24 cellular contexts compared by ENCODE assay signal in genomic region chr18:58962331-58962730, GRCh38.
A peak's percentile ranks its signal among the peaks of the same experiment; 100 is the strongest.
DNase-seq lines count a peak whose midpoint lies in the region; ATAC-seq and TF ChIP-seq lines count a peak whose summit lies in the region.
"Had no signal": no experiment of that assay in that cellular context is flagged by ENCODE, and none has a peak within 500 bp of the region (broad histone marks: within the 10 kb centered on the region; RNA-seq: fewer than 3 reads in every experiment).

No MANE protein-coding gene starts in this region.

- no peaks in the 10 kb centered on the region for H3K9me3 ChIP-seq in SK-N-SH
- H3K9me3 ChIP-seq in prostate gland: no peaks in the 10 kb centered on the region
- H3K9me3 ChIP-seq in right atrium auricular region: no peaks in the 10 kb centered on the region

- H3K9me3 Mint-ChIP-seq in WTC11: no peaks in the 10 kb centered on the region

- no peak for TF ChIP-seq EP300 in SK-N-SH (IDR thresholded peaks at IDR 0.05; ENCODE audit: borderline replicate concordance in 1 of 2, low read depth in 1 of 2, low read length in 1 of 2)

- no peaks in the 10 kb centered on the region for H3K27me3 ChIP-seq in SK-N-SH (ENCODE audit: insufficient read depth)
- H3K27me3 ChIP-seq in prostate gland (replicated peaks; ENCODE audit: insufficient read depth): no peaks in the 10 kb centered on the region
- H3K27me3 ChIP-seq in right atrium auricular region: no peaks in the 10 kb centered on the region

- no peak for TF ChIP-seq CTCF in SK-N-SH (IDR thresholded peaks at IDR 0.05)
- no peak for TF ChIP-seq CTCF in WTC11 (IDR thresholded peaks at IDR 0.05)
- TF ChIP-seq CTCF in prostate gland (IDR thresholded peaks at IDR 0.05): no peak
- TF ChIP-seq CTCF in right atrium auricular region (IDR thresholded peaks at IDR 0.05): no peak

- peaks cover 57% of the 10 kb centered on the region for H3K36me3 Mint-ChIP-seq in WTC11

- peaks cover 6% of the 10 kb centered on the region for H3K79me2 ChIP-seq in SK-N-SH (ENCODE audit: insufficient read depth)

- no peaks in the 10 kb centered on the region for H3K9me2 ChIP-seq in SK-N-SH

- no peak overlapping the region for H3K9ac ChIP-seq in SK-N-SH
- H3K9ac ChIP-seq: GM23248 had no signal

- no peak for TF ChIP-seq POLR2A in prostate gland (IDR thresholded peaks at IDR 0.05)

- H3K4me1 Mint-ChIP-seq in WTC11: peaks cover 21% of the 10 kb centered on the region

- POLR2A ChIA-PET in SK-N-SH (lab: Yijun Ruan, JAX): no interaction called here
- POLR2A ChIA-PET in WTC11 (lab: Charles Lee): interaction anchor here (0.7 kb wide), 1 partner anchor 52 kb away, joined by 5 read pairs; no protein-coding TSS in a partner anchor

- H3K27ac Mint-ChIP-seq in WTC11: peak overlapping the region; percentile 52; the same call in 1 of the 2 replicates

- H3K4me3 Mint-ChIP-seq in WTC11: no peak overlapping the region

- no peak for TF ChIP-seq RAD21 in SK-N-SH (IDR thresholded peaks at IDR 0.05; ENCODE audit: low read length)

- H4K20me1 ChIP-seq in SK-N-SH (ENCODE audit: insufficient read depth): no peaks in the 10 kb centered on the region

- H3K4me3 ChIP-seq in SK-N-SH (ENCODE audit: low read depth in 2 of 2, low read length in 1 of 2): no peak overlapping the region
- H3K4me3 ChIP-seq in prostate gland: no peak overlapping the region
- no peak overlapping the region for H3K4me3 ChIP-seq in right atrium auricular region
- H3K4me3 ChIP-seq: GM23248, SK-N-MC had no signal

- peak overlapping the region in 1 of 2 experiments; percentile 91; a peak in 1 of 4 replicates for H3K27ac ChIP-seq in SK-N-SH (ENCODE audit: low read depth in 2 of 2, low read length in 1 of 2)
- peak overlapping the region; percentile 82 to 87 for H3K27ac ChIP-seq in prostate gland
- no peak overlapping the region for H3K27ac ChIP-seq in right atrium auricular region
- H3K27ac ChIP-seq: 22Rv1, GM23248 had no signal

- DNase-seq in SK-N-SH (no peak), WTC11 (ENCODE audit: low spot score) (no peak), prostate gland (ENCODE audit: low spot score) (no peak), right atrium auricular region (ENCODE audit: low spot score) (no peak), NCI-H128 (lab: John Stamatoyannopoulos, UW; ENCODE audit: unreplicated experiment) (no peak)
- no peak for DNase-seq in activated naive CD4-positive, alpha-beta T cell treated with anti-CD3 and anti-CD28 coated beads, Interleukin-2, amount 50 U/mL, for 16 hours
- DNase-seq: COR-L47; DMS153; GF-D8; GM23248; NCI-H1092; NCI-H146; NCI-H2029 treated with DMSO at 0.1 percent for 48 hours; NCI-H2171; NCI-H446; NCI-H526 treated with DMSO at 0.1 percent for 48 hours; NK-92 treated with Interleukin-12 subunit alpha and Interleukin-12 subunit beta, amount 100 ng/mL, for 24 hours; OCI-M1; SHP77 had no signal

- no peak overlapping the region for H3K4me2 ChIP-seq in SK-N-SH

- peaks cover 4 to 31% of the 10 kb centered on the region in 2 experiments for H3K36me3 ChIP-seq in SK-N-SH (replicated peaks in 1 of 2; ENCODE audit: control insufficient read depth in 1 of 2, insufficient read depth in 2 of 2, low read length in 1 of 2)
- peaks cover 0 to 3% of the 10 kb centered on the region in 2 donors for H3K36me3 ChIP-seq in prostate gland
- no peaks in the 10 kb centered on the region for H3K36me3 ChIP-seq in right atrium auricular region

- peaks cover 7 to 27% of the 10 kb centered on the region in 2 experiments; a peak in 2 of 4 replicates for H3K4me1 ChIP-seq in SK-N-SH (ENCODE audit: control insufficient read depth in 1 of 2, insufficient read depth in 2 of 2, low read depth in 1 of 2, low read length in 1 of 2)
- peaks cover 7% of the 10 kb centered on the region for H3K4me1 ChIP-seq in prostate gland (replicated peaks)
- H3K4me1 ChIP-seq in right atrium auricular region: peaks cover 0 to 34% of the 10 kb centered on the region in 2 donors

- CTCF ChIA-PET in SK-N-SH (lab: Yijun Ruan, JAX): no interaction called here
- CTCF ChIA-PET in WTC11 (lab: Charles Lee): no interaction called here

- intact Hi-C loops in prostate gland (cut with DNase I): loop anchor here (10.0 kb wide), 1 partner anchor 178 kb away; no protein-coding TSS in a partner anchor

- no peak overlapping the region for H2AFZ ChIP-seq in SK-N-SH (ENCODE audit: low read depth)
- H2AFZ ChIP-seq: GM23248 had no signal

- peaks cover 16% of the 10 kb centered on the region for H3F3A ChIP-seq in SK-N-SH (replicated peaks; ENCODE audit: insufficient read depth)

- no peaks in the 10 kb centered on the region for H3K27me3 Mint-ChIP-seq in WTC11 (ENCODE audit: low read depth)

- 89% methylated on average over 8 of the region's 8 CpGs for WGBS in SK-N-SH (ENCODE audit: low lambda C conversion rate)
- 89% methylated on average over 8 of the region's 8 CpGs for WGBS in prostate gland

- ATAC-seq in SK-N-SH treated with all-trans-retinoic acid at 6 μM for 48 hours (peak; percentile 31), WTC11 (peak; percentile 32; the same call in 1 of the 2 replicates), HG02759 (IDR thresholded peaks at IDR 0.05; ENCODE audit: unreplicated experiment) (no peak)
- ATAC-seq: HCT116 had no signal

TF ChIP-seq in SK-N-SH treated with all-trans-retinoic acid at 6 μM for 48 hours, 23 proteins besides CTCF, POLR2A, EP300 and RAD21 (continues in another document):
- TF ChIP-seq SNAI2 (CRISPR knock-in tag; IDR thresholded peaks at IDR 0.05): no peak
- TF ChIP-seq, protein P1, sequence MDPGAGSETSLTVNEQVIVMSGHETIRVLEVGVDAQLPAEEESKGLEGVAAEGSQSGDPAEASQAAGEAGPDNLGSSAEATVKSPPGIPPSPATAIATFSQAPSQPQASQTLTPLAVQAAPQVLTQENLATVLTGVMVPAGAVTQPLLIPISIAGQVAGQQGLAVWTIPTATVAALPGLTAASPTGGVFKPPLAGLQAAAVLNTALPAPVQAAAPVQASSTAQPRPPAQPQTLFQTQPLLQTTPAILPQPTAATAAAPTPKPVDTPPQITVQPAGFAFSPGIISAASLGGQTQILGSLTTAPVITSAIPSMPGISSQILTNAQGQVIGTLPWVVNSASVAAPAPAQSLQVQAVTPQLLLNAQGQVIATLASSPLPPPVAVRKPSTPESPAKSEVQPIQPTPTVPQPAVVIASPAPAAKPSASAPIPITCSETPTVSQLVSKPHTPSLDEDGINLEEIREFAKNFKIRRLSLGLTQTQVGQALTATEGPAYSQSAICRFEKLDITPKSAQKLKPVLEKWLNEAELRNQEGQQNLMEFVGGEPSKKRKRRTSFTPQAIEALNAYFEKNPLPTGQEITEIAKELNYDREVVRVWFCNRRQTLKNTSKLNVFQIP (CRISPR knock-in tag; IDR thresholded peaks at IDR 0.05; ENCODE audit: borderline replicate concordance, low read depth): no peak
- no peak for TF ChIP-seq ESRRG (CRISPR knock-in tag; IDR thresholded peaks at IDR 0.05)

TF ChIP-seq in SK-N-SH, 30 proteins besides CTCF, POLR2A, EP300 and RAD21 (continues in another document):
- TF ChIP-seq, protein P2, sequence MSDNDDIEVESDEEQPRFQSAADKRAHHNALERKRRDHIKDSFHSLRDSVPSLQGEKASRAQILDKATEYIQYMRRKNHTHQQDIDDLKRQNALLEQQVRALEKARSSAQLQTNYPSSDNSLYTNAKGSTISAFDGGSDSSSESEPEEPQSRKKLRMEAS (IDR thresholded peaks at IDR 0.05; ENCODE audit: low read depth): no peak
- no peak for TF ChIP-seq EZH2phosphoT487 (IDR thresholded peaks at IDR 0.05; ENCODE audit: borderline replicate concordance, low read depth)
- TF ChIP-seq, protein P3, sequence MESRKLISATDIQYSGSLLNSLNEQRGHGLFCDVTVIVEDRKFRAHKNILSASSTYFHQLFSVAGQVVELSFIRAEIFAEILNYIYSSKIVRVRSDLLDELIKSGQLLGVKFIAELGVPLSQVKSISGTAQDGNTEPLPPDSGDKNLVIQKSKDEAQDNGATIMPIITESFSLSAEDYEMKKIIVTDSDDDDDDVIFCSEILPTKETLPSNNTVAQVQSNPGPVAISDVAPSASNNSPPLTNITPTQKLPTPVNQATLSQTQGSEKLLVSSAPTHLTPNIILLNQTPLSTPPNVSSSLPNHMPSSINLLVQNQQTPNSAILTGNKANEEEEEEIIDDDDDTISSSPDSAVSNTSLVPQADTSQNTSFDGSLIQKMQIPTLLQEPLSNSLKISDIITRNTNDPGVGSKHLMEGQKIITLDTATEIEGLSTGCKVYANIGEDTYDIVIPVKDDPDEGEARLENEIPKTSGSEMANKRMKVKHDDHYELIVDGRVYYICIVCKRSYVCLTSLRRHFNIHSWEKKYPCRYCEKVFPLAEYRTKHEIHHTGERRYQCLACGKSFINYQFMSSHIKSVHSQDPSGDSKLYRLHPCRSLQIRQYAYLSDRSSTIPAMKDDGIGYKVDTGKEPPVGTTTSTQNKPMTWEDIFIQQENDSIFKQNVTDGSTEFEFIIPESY (IDR thresholded peaks at IDR 0.05; ENCODE audit: borderline replicate concordance, low read depth): no peak
- TF ChIP-seq TCF12 (IDR thresholded peaks at IDR 0.05): no peak

TF ChIP-seq in WTC11, 78 proteins besides CTCF, POLR2A, EP300 and RAD21 (continues in another document):
- TF ChIP-seq E2F5 (CRISPR knock-in tag; IDR thresholded peaks at IDR 0.05) (no peak), KAT7 (CRISPR knock-in tag; IDR thresholded peaks at IDR 0.05; ENCODE audit: borderline replicate concordance) (no peak), ATF3 (CRISPR knock-in tag; conservative IDR thresholded peaks at IDR 0.05) (no peak), FOXK1 (CRISPR knock-in tag; IDR thresholded peaks at IDR 0.05) (no peak)

Comparison
In these comparisons a context has a peak if more than half of its experiments do, and no peak if none do; other contexts are left out.
1. H3K27ac ChIP-seq: peak in prostate gland (2 of 2); none in right atrium auricular region (0 of 2).